In genomic region chr11:59058120-59058917, GRCh38 we compare ENCODE assay signal across 8 cellular contexts. TPM values are rescaled to one million over a fixed set of nuclear protein-coding genes. Genes with fewer than 3 reads are reported as not detected.
DNase-seq lines count a peak whose midpoint lies in the region; ATAC-seq and TF ChIP-seq lines count a peak whose summit lies in the region.
"Not testable (repeated sequence)": the region's sequence is repeated elsewhere in the genome, so short reads cannot be mapped to it uniquely, and the experiment has no call there.

No MANE protein-coding gene starts in this region.

- H3K4me3 ChIP-seq in GM12865 (ENCODE audit: low read depth, low read length) (peak overlapping the region; percentile 61), SU-DHL-6 (ENCODE audit: insufficient read depth, low read length, poor library complexity, severe bottlenecking) (peak overlapping the region; percentile 28), heart right ventricle (peak overlapping the region in 6 of 10 donors; percentile 10 to 42 (median 29)), tibial nerve (peak overlapping the region in 3 of 4 donors; percentile 30 to 40 (median 37))
- not testable (repeated sequence) for H3K4me3 ChIP-seq in trophoblast cell (ENCODE audit: low read depth, low read length)

- H3K79me1 ChIP-seq in trophoblast cell (ENCODE audit: low read length): not testable (repeated sequence)

- not testable (repeated sequence) for H3K14ac ChIP-seq in trophoblast cell (ENCODE audit: low read length)

- H4K12ac ChIP-seq in trophoblast cell (ENCODE audit: low read depth, low read length): not testable (repeated sequence)

- TF ChIP-seq POLR2A in tibial nerve (IDR thresholded peaks at IDR 0.05): not testable (repeated sequence)

- not testable (repeated sequence) for H2AK5ac ChIP-seq in trophoblast cell (ENCODE audit: low read length)

- H3K18ac ChIP-seq in trophoblast cell (ENCODE audit: low read length): not testable (repeated sequence)

- H2BK120ac ChIP-seq in trophoblast cell (ENCODE audit: insufficient read depth, low read length, poor library complexity): not testable (repeated sequence)

- H3K27me3 ChIP-seq in SU-DHL-6 (ENCODE audit: low read length); trophoblast cell (ENCODE audit: insufficient read depth, low read length): not testable (repeated sequence)
- H3K27me3 ChIP-seq in heart right ventricle (peaks cover 0 to 77% (median 44%) of the 10 kb centered on the region in 7 donors), tibial nerve (peaks cover 0 to 13% of the 10 kb centered on the region in 2 donors)

- TF ChIP-seq CTCF in GM12865 (IDR thresholded peaks at IDR 0.05; ENCODE audit: insufficient read depth, low read depth, low read length, missing control alignments): peak; percentile 94
- peak; percentile 88 for TF ChIP-seq CTCF in SU-DHL-6 (IDR thresholded peaks at IDR 0.05; ENCODE audit: insufficient read depth, low read length, poor library complexity, severe bottlenecking)
- peak; percentile 37 to 78 (median 64) for TF ChIP-seq CTCF in heart right ventricle (IDR thresholded peaks at IDR 0.05)
- TF ChIP-seq CTCF in tibial nerve (IDR thresholded peaks at IDR 0.05): peak; percentile 70 to 81 (median 76)

- H2BK12ac ChIP-seq in trophoblast cell (ENCODE audit: low read length): not testable (repeated sequence)

- not testable (repeated sequence) for H3K36me3 ChIP-seq in SU-DHL-6 (ENCODE audit: low read length); heart right ventricle; trophoblast cell (ENCODE audit: control insufficient read depth in 1 of 2, insufficient read depth in 2 of 2, low read length in 2 of 2); tibial nerve

- H2AFZ ChIP-seq in SU-DHL-6 (ENCODE audit: low read depth, low read length, severe bottlenecking) (peak overlapping the region; percentile 71), trophoblast cell (ENCODE audit: insufficient read depth, low read length, poor library complexity) (peak overlapping the region; percentile 77)

- DNase-seq in GM12865 (ENCODE audit: low read depth) (peak; percentile 94), NCI-H1092 (lab: John Stamatoyannopoulos, UW) (peak; percentile 88), heart right ventricle (peak; percentile 48 to 71), trophoblast cell (peak; percentile 36 to 61), tibial nerve (ENCODE audit: low spot score in 2 of 2) (peak; percentile 21 to 69)
- DNase-seq in activated naive CD8-positive, alpha-beta T cell treated with anti-CD3 and anti-CD28 coated beads, Interleukin-2, amount 50 U/mL, for 16 hours (ENCODE audit: low read depth, low spot score): peak; percentile 51

- WGBS in heart right ventricle, 2 donors: 1 to 2% methylated on average over 25 of the region's 25 CpGs
- no CpG with 5 or more reads among the region's 25 CpGs for WGBS in trophoblast cell (ENCODE audit: extremely low coverage, insufficient coverage, insufficient read length)
- WGBS in tibial nerve, 2 donors: 2% methylated on average over 25 of the region's 25 CpGs

- ATAC-seq in HG02678 (IDR thresholded peaks at IDR 0.05; ENCODE audit: unreplicated experiment) (peak; percentile 86), heart right ventricle (peak; percentile 44 to 94 (median 81))

- not testable (repeated sequence) for H3K27ac ChIP-seq in SU-DHL-6 (ENCODE audit: low read depth, low read length); heart right ventricle; trophoblast cell (ENCODE audit: low read depth, low read length); tibial nerve

- H4K8ac ChIP-seq in trophoblast cell (ENCODE audit: low read depth, low read length): peak overlapping the region; percentile 57

- not testable (repeated sequence) for H3K4ac ChIP-seq in trophoblast cell (ENCODE audit: low read depth, low read length)

- not testable (repeated sequence) for H3K9me3 ChIP-seq in SU-DHL-6 (ENCODE audit: insufficient read depth, low read length); heart right ventricle; trophoblast cell (ENCODE audit: insufficient read depth, low read depth, low read length); tibial nerve

- H3K4me2 ChIP-seq in SU-DHL-6 (ENCODE audit: low read depth, low read length, poor library complexity, severe bottlenecking) (peak overlapping the region; percentile 45), trophoblast cell (ENCODE audit: low read length) (peak overlapping the region; percentile 64)

- H3K9ac ChIP-seq in SU-DHL-6 (ENCODE audit: low read length): peak overlapping the region; percentile 19; the same call in 1 of the 2 replicates
- not testable (repeated sequence) for H3K9ac ChIP-seq in trophoblast cell (ENCODE audit: low read length)

- TF ChIP-seq EP300 in tibial nerve (IDR thresholded peaks at IDR 0.05): not testable (repeated sequence)

- not testable (repeated sequence) for H3K9me2 ChIP-seq in SU-DHL-6 (replicated peaks; ENCODE audit: insufficient read depth, low read length)

- not testable (repeated sequence) for H4K20me1 ChIP-seq in SU-DHL-6 (ENCODE audit: low read depth, low read length)

- not testable (repeated sequence) for H3K79me2 ChIP-seq in SU-DHL-6 (ENCODE audit: insufficient read depth, low read length); trophoblast cell (ENCODE audit: control insufficient read depth, insufficient read depth, low read length, poor library complexity)

- H3K4me1 ChIP-seq in heart right ventricle; trophoblast cell (ENCODE audit: control insufficient read depth in 1 of 2, insufficient read depth in 2 of 2, low read length in 2 of 2): not testable (repeated sequence)
- H3K4me1 ChIP-seq in tibial nerve: peaks cover 0 to 11% (median 0%) of the 10 kb centered on the region in 4 donors

- intact Hi-C loops in heart right ventricle (cut with DNase I): loop anchor here in 5 of 10 donors (10.0 kb wide), 4 partner anchors 76 to 404 kb away; no protein-coding TSS in a partner anchor

- not testable (repeated sequence) for H3K23ac ChIP-seq in trophoblast cell (ENCODE audit: low read length)

- not testable (repeated sequence) for H2BK5ac ChIP-seq in trophoblast cell (ENCODE audit: low read depth, low read length, poor library complexity)

- not testable (repeated sequence) for H4K91ac ChIP-seq in trophoblast cell (ENCODE audit: low read depth, low read length)

- H3F3A ChIP-seq in SU-DHL-6 (ENCODE audit: insufficient read depth): not testable (repeated sequence)

RNA-seq across cellular contexts. Expression of gene GLYATL1B, which starts 27.8 kb away (rescaled TPM):
- not detected for total RNA-seq in heart right ventricle
- polyA plus RNA-seq in heart right ventricle: not detected
- polyA plus RNA-seq in trophoblast cell (2013): not detected in 2 replicates
- total RNA-seq in tibial nerve: not detected

RNA-seq across cellular contexts. Expression of gene FAM111B, which starts 48.7 kb away (rescaled TPM):
- total RNA-seq in heart right ventricle (1 to 10 TPM in 2 of 10 donors, under 1 TPM in 6, not detected in 2; 0.11 to 3.1 (median 0.30) TPM), tibial nerve (under 1 TPM in 3 of 4 donors, not detected in 1; 0.20 to 0.30 (median 0.22) TPM)
- under 1 TPM; 0.12 to 0.22 TPM for polyA plus RNA-seq in heart right ventricle
- polyA plus RNA-seq in trophoblast cell (2013): 6.6 and 6.9 TPM in 2 replicates
